In genomic region chr16:4450921-4451619, GRCh38 we compare ENCODE assay signal across 2 cellular contexts.
TF ChIP-seq lines count a peak whose summit lies in the region.

No MANE protein-coding gene starts in this region.

TF ChIP-seq in A549, 52 proteins besides CTCF, POLR2A, EP300 and RAD21 (continued from another document):
- TF ChIP-seq HMGXB4 (CRISPR knock-in tag; IDR thresholded peaks at IDR 0.05; ENCODE audit: borderline replicate concordance) (no peak), ELK1 (IDR thresholded peaks at IDR 0.05; ENCODE audit: low read depth, low read length) (no peak), TFCP2L1 (CRISPR knock-in tag; IDR thresholded peaks at IDR 0.05) (no peak), FOXS1 (CRISPR knock-in tag; IDR thresholded peaks at IDR 0.05) (no peak), NR3C1 (IDR thresholded peaks at IDR 0.05) (no peak), RARB (CRISPR knock-in tag; IDR thresholded peaks at IDR 0.05) (no peak), HOXB13 (CRISPR knock-in tag; IDR thresholded peaks at IDR 0.05; ENCODE audit: low read depth) (no peak), HOXB5 (CRISPR knock-in tag; IDR thresholded peaks at IDR 0.05) (no peak)

TF ChIP-seq in GM23338, 12 proteins besides CTCF, POLR2A, EP300 and RAD21 (continued from another document):
- TF ChIP-seq ZNF462 (CRISPR knock-in tag; IDR thresholded peaks at IDR 0.05) (no peak), CREB1 (CRISPR knock-in tag; IDR thresholded peaks at IDR 0.05; ENCODE audit: low read depth) (no peak), JUNB (IDR thresholded peaks at IDR 0.05; ENCODE audit: unreplicated experiment) (no peak), REST (IDR thresholded peaks at IDR 0.05; ENCODE audit: unreplicated experiment) (no peak), EZH2phosphoT487 (IDR thresholded peaks at IDR 0.05; ENCODE audit: unreplicated experiment) (no peak)
